Comparison of ENCODE assay signal across 1 cellular context in the genomic region with DNA sequence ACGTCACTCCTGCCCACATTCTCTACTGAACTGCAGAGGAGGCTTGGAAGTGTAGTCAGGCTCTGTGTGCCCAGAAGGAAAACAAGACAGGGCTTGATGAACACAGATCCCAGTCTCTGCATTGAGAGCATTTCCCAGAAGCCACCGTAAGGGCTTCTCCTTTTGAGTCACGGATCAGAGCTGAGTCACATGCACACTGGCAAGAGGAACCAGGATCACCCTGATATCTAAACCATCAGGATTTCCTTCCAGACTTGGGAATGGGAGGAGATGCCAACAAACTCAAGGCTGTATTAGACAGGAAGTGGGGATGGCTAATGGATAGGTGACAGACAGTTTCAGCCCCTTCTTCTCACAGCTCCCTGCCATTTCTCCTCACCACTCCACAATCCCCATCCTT.
TF ChIP-seq lines count a peak whose summit lies in the region.

No MANE protein-coding gene starts in this region.

TF ChIP-seq in HEK293T, 16 proteins besides CTCF, POLR2A, EP300 and RAD21 (continued from another document):
- TF ChIP-seq, protein P1, sequence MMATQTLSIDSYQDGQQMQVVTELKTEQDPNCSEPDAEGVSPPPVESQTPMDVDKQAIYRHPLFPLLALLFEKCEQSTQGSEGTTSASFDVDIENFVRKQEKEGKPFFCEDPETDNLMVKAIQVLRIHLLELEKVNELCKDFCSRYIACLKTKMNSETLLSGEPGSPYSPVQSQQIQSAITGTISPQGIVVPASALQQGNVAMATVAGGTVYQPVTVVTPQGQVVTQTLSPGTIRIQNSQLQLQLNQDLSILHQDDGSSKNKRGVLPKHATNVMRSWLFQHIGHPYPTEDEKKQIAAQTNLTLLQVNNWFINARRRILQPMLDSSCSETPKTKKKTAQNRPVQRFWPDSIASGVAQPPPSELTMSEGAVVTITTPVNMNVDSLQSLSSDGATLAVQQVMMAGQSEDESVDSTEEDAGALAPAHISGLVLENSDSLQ (IDR thresholded peaks at IDR 0.05) = no peak
- TF ChIP-seq CTBP1 (IDR thresholded peaks at IDR 0.05; ENCODE audit: borderline replicate concordance) = no peak
- no peak for TF ChIP-seq LEF1 (IDR thresholded peaks at IDR 0.05; ENCODE audit: borderline replicate concordance)
